In genomic region chr3:49720383-49721164, GRCh38 we compare ENCODE assay signal across 2 cellular contexts.
TF ChIP-seq lines count a peak whose summit lies in the region.

No MANE protein-coding gene starts in this region.

TF ChIP-seq in GM12891, 5 proteins besides CTCF, POLR2A, EP300 and RAD21:
- peak; percentile 74 for TF ChIP-seq POLR2AphosphoS5 (IDR thresholded peaks at IDR 0.05; ENCODE audit: low read depth, low read length)
- TF ChIP-seq PAX5 (IDR thresholded peaks at IDR 0.05; ENCODE audit: insufficient read depth, low read length, severe bottlenecking) = no peak
- no peak for TF ChIP-seq SPI1 (IDR thresholded peaks at IDR 0.05; ENCODE audit: low read depth, low read length)

TF ChIP-seq in GM12878, 131 proteins besides CTCF, POLR2A, EP300 and RAD21:
- TF ChIP-seq MTA3 (IDR thresholded peaks at IDR 0.05; ENCODE audit: borderline replicate concordance, low read length) = 0 out of 2 replicates have a peak, but pooled peaks have one; percentile 62
- no peak for TF ChIP-seq HDAC2 (IDR thresholded peaks at IDR 0.05)
- no peak for TF ChIP-seq MAX (IDR thresholded peaks at IDR 0.05; ENCODE audit: low read depth, low read length)
- TF ChIP-seq CBX5 (IDR thresholded peaks at IDR 0.05; ENCODE audit: low read depth) = no peak
- TF ChIP-seq POLR2AphosphoS5 (IDR thresholded peaks at IDR 0.05; ENCODE audit: low read length) = peak; percentile 63; the same call in 1 of the 2 replicates
- TF ChIP-seq DPF2 (IDR thresholded peaks at IDR 0.05) = no peak
- TF ChIP-seq SMAD5 (IDR thresholded peaks at IDR 0.05; ENCODE audit: low read depth) = 0 out of 2 replicates have a peak, but pooled peaks have one; percentile 55
